In the genomic region with DNA sequence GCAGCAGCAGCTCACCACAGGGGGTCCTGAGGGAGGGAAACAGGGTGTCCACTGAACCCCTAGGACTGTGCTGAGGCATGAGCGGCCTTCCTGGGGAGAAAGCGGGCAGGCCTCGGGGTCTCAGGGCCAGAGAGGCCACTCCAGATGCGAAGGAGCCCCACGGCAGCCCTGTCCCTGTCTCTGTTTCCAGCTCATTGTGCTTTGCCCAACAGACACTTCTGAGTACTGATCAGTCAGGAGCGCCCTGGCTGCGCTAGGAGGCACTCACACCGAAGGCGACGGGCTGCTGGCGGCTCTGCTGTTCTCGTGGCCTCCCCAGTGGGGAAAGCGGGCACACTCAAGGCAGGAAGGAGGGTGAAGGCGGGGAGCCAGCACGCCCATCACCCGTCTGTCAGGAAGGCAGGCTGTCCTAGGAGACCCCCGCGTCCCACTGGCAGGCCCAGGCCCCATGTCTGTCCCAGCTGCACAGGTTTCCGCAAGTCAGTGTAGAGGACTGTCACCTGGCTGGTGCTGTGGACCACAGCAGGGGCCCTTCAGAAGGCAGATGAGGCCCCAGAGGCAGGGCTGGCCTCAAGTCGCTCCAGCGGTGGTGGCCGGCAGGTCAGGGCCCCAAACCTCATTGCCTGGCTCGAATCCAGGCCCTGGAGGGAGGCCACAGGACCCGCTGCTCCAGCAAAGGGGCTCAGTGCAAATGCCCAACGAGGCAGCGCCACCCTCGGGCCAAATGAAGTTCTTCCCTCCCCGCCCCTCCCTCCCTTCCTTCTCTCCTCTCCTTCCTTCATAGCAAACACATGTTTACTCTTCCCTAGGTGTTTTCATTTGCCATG, we compare ENCODE assay signal across 9 cellular contexts. TPM values are rescaled to one million over a fixed set of nuclear protein-coding genes. Genes with fewer than 3 reads are reported as not detected.
A peak's percentile ranks its signal among the peaks of the same experiment; 100 is the strongest.
DNase-seq lines count a peak whose midpoint lies in the region; ATAC-seq and TF ChIP-seq lines count a peak whose summit lies in the region.
"Had no signal": no experiment of that assay in that cellular context is flagged by ENCODE, and none has a peak within 500 bp of the region (broad histone marks: within the 10 kb centered on the region; RNA-seq: fewer than 3 reads in every experiment).

No MANE protein-coding gene starts in this region.

- peak overlapping the region; percentile 63 for H3K14ac ChIP-seq in neuronal stem cell (ENCODE audit: low read length)

- peak overlapping the region; percentile 75 for H4K91ac ChIP-seq in neuronal stem cell (ENCODE audit: low read depth, low read length, poor library complexity)

- peaks cover 21 to 34% of the 10 kb centered on the region in 2 donors for H3K4me1 ChIP-seq in neuronal stem cell (ENCODE audit: control insufficient read depth in 2 of 2, insufficient read depth in 1 of 2, low read depth in 1 of 2, low read length in 2 of 2)

- ATAC-seq in HG03103 (IDR thresholded peaks at IDR 0.05; ENCODE audit: low read depth, unreplicated experiment) (peak; percentile 15), activated B cell treated with CpG ODN at 0.5 μM for 24 hours (ENCODE audit: low read depth) (no peak), HG02970 (IDR thresholded peaks at IDR 0.05; ENCODE audit: low FRiP score, unreplicated experiment) (no peak)

- H3K4me3 Mint-ChIP-seq in activated naive CD4-positive, alpha-beta T cell treated with anti-CD3 and anti-CD28 coated beads for 36 hours: no peak overlapping the region
- H3K4me3 Mint-ChIP-seq in activated B cell treated with CpG ODN at 0.5 μM for 24 hours: peak overlapping the region; percentile 88
- H3K4me3 Mint-ChIP-seq in activated CD4-positive, alpha-beta T cell treated with anti-CD3 and anti-CD28 coated beads, Interleukin-2, amount 10 ng/mL, durations not matched to agents 7 days and 5 days: no peak overlapping the region
- H3K4me3 Mint-ChIP-seq: activated naive CD8-positive, alpha-beta T cell had no signal

- peak overlapping the region; percentile 88 for H3K18ac ChIP-seq in neuronal stem cell (ENCODE audit: low read length)

- H2AFZ ChIP-seq in neuronal stem cell (ENCODE audit: low read length): peak overlapping the region; percentile 44

- no peaks in the 10 kb centered on the region for H3K36me3 Mint-ChIP-seq in activated naive CD4-positive, alpha-beta T cell treated with anti-CD3 and anti-CD28 coated beads for 36 hours (ENCODE audit: low read depth)
- H3K36me3 Mint-ChIP-seq in activated B cell treated with CpG ODN at 0.5 μM for 24 hours (ENCODE audit: low read depth): no peaks in the 10 kb centered on the region
- H3K36me3 Mint-ChIP-seq in activated CD4-positive, alpha-beta T cell treated with anti-CD3 and anti-CD28 coated beads, Interleukin-2, amount 10 ng/mL, durations not matched to agents 7 days and 5 days (ENCODE audit: low read depth): no peaks in the 10 kb centered on the region
- H3K36me3 Mint-ChIP-seq: activated naive CD8-positive, alpha-beta T cell had no signal

- WGBS in neuronal stem cell (ENCODE audit: extremely low coverage in 2 of 2, insufficient read length in 2 of 2, insufficient replicate concordance in 1 of 2), 2 donors: no CpG with 5 or more reads among the region's 28 CpGs

- H3K79me1 ChIP-seq in neuronal stem cell (ENCODE audit: low read depth, low read length): no peaks in the 10 kb centered on the region

- no peaks in the 10 kb centered on the region for H3K9me3 Mint-ChIP-seq in activated naive CD4-positive, alpha-beta T cell treated with anti-CD3 and anti-CD28 coated beads for 36 hours
- no peaks in the 10 kb centered on the region for H3K9me3 Mint-ChIP-seq in activated B cell treated with CpG ODN at 0.5 μM for 24 hours
- peaks cover 4% of the 10 kb centered on the region for H3K9me3 Mint-ChIP-seq in activated CD4-positive, alpha-beta T cell treated with anti-CD3 and anti-CD28 coated beads, Interleukin-2, amount 10 ng/mL, durations not matched to agents 7 days and 5 days

- no peak overlapping the region for H2BK5ac ChIP-seq in neuronal stem cell (ENCODE audit: low read length)

- peak overlapping the region; percentile 84 for H2BK120ac ChIP-seq in neuronal stem cell (ENCODE audit: low read depth, low read length)

- no peak overlapping the region for H3K27ac Mint-ChIP-seq in activated naive CD4-positive, alpha-beta T cell treated with anti-CD3 and anti-CD28 coated beads for 36 hours
- H3K27ac Mint-ChIP-seq in activated B cell treated with CpG ODN at 0.5 μM for 24 hours: peak overlapping the region; percentile 86
- no peak overlapping the region for H3K27ac Mint-ChIP-seq in activated CD4-positive, alpha-beta T cell treated with anti-CD3 and anti-CD28 coated beads, Interleukin-2, amount 10 ng/mL, durations not matched to agents 7 days and 5 days
- H3K27ac Mint-ChIP-seq: activated naive CD8-positive, alpha-beta T cell had no signal

- DNase-seq in activated naive CD4-positive, alpha-beta T cell treated with anti-CD3 and anti-CD28 coated beads for 36 hours: peak; percentile 44
- no peak for DNase-seq in activated naive CD4-positive, alpha-beta T cell (lab: John Stamatoyannopoulos, UW)
- peak; percentile 15 for DNase-seq in activated B cell treated with CpG ODN at 0.5 μM for 24 hours
- no peak for DNase-seq in neuronal stem cell (ENCODE audit: low spot score)
- DNase-seq in HCEC 1CT: no peak
- no peak for DNase-seq in activated CD4-positive, alpha-beta T cell treated with anti-CD3 and anti-CD28 coated beads, Interleukin-2, amount 10 ng/mL, durations not matched to agents 7 days and 5 days

- no peaks in the 10 kb centered on the region for H3K27me3 Mint-ChIP-seq in activated naive CD4-positive, alpha-beta T cell treated with anti-CD3 and anti-CD28 coated beads for 36 hours (ENCODE audit: low read depth)
- H3K27me3 Mint-ChIP-seq in activated B cell treated with CpG ODN at 0.5 μM for 24 hours: no peaks in the 10 kb centered on the region
- no peaks in the 10 kb centered on the region for H3K27me3 Mint-ChIP-seq in activated CD4-positive, alpha-beta T cell treated with anti-CD3 and anti-CD28 coated beads, Interleukin-2, amount 10 ng/mL, durations not matched to agents 7 days and 5 days
- H3K27me3 Mint-ChIP-seq: activated naive CD8-positive, alpha-beta T cell had no signal

- CTCF ChIA-PET in activated naive CD4-positive, alpha-beta T cell treated with anti-CD3 and anti-CD28 coated beads for 36 hours (lab: Charles Lee): no interaction called here
- CTCF ChIA-PET in activated B cell treated with CpG ODN at 0.5 μM for 24 hours (lab: Charles Lee): interaction anchor here (0.7 kb wide), 2 partner anchors 19 to 55 kb away, joined by 3 read pairs; no protein-coding TSS in a partner anchor
- CTCF ChIA-PET in activated CD4-positive, alpha-beta T cell treated with anti-CD3 and anti-CD28 coated beads, Interleukin-2, amount 10 ng/mL, durations not matched to agents 7 days and 5 days (lab: Charles Lee): no interaction called here

- H3K4me2 ChIP-seq in neuronal stem cell (ENCODE audit: insufficient read depth, low read length, poor library complexity, severe bottlenecking): no peak overlapping the region

- intact Hi-C loops in activated naive CD4-positive, alpha-beta T cell treated with anti-CD3 and anti-CD28 coated beads for 36 hours (cut with micrococcal nuclease): loop anchor here (1.0 to 2.0 kb wide), 2 partner anchors 139 to 248 kb away; partner anchors contain the start of gene RAMP1
- intact Hi-C loops in activated B cell treated with CpG ODN at 0.5 μM for 24 hours (cut with micrococcal nuclease): loop anchor here (1.0 to 10.0 kb wide), 6 partner anchors 9 to 435 kb away; partner anchors contain the start of genes ILKAP and SCLY

- TF ChIP-seq CTCF in activated B cell treated with CpG ODN at 0.5 μM for 24 hours (IDR thresholded peaks at IDR 0.05): no peak

- peak overlapping the region; percentile 86 for H2AK5ac ChIP-seq in neuronal stem cell (ENCODE audit: low read depth, low read length)

- H2BK15ac ChIP-seq in neuronal stem cell (ENCODE audit: low read length): peak overlapping the region; percentile 19

- H2BK12ac ChIP-seq in neuronal stem cell (ENCODE audit: low read length): no peak overlapping the region

- H3K36me3 ChIP-seq in neuronal stem cell (replicated peaks in 1 of 2; ENCODE audit: control insufficient read depth in 2 of 2, insufficient read depth in 2 of 2, low read length in 2 of 2): no peaks in the 10 kb centered on the region

- no peak overlapping the region for H3K4me3 ChIP-seq in neuronal stem cell (ENCODE audit: low read length in 2 of 2)

- H3K4ac ChIP-seq in neuronal stem cell (ENCODE audit: low read length): peak overlapping the region; percentile 31

- POLR2A ChIA-PET in activated B cell treated with CpG ODN at 0.5 μM for 24 hours (lab: Charles Lee): interaction anchor here (0.7 to 1.5 kb wide), 2 partner anchors 8 to 202 kb away, joined by 3 to 9 read pairs; no protein-coding TSS in a partner anchor
- POLR2A ChIA-PET in activated CD4-positive, alpha-beta T cell treated with anti-CD3 and anti-CD28 coated beads, Interleukin-2, amount 10 ng/mL, durations not matched to agents 7 days and 5 days (lab: Charles Lee): no interaction called here

- peak overlapping the region; percentile 30 for H3K9ac ChIP-seq in neuronal stem cell (ENCODE audit: low read depth, low read length, poor library complexity)

- H3K23ac ChIP-seq in neuronal stem cell (ENCODE audit: low read depth, low read length, poor library complexity): peak overlapping the region; percentile 52

- peaks cover 10% of the 10 kb centered on the region for H3K4me1 Mint-ChIP-seq in activated naive CD4-positive, alpha-beta T cell treated with anti-CD3 and anti-CD28 coated beads for 36 hours (ENCODE audit: low read depth)
- peaks cover 35% of the 10 kb centered on the region for H3K4me1 Mint-ChIP-seq in activated B cell treated with CpG ODN at 0.5 μM for 24 hours
- peaks cover 13% of the 10 kb centered on the region for H3K4me1 Mint-ChIP-seq in activated CD4-positive, alpha-beta T cell treated with anti-CD3 and anti-CD28 coated beads, Interleukin-2, amount 10 ng/mL, durations not matched to agents 7 days and 5 days

- H3K27me3 ChIP-seq in neuronal stem cell (ENCODE audit: control insufficient read depth in 3 of 3, insufficient read depth in 3 of 3, low read depth in 1 of 3, low read length in 3 of 3): no peaks in the 10 kb centered on the region

- no peaks in the 10 kb centered on the region for H3K9me3 ChIP-seq in neuronal stem cell (replicated peaks in 1 of 2; ENCODE audit: control insufficient read depth in 2 of 2, insufficient read depth in 1 of 2, low read depth in 1 of 2, low read length in 2 of 2)

- H4K8ac ChIP-seq in neuronal stem cell (ENCODE audit: low read depth, low read length): peak overlapping the region; percentile 45

- no peak overlapping the region for H3K27ac ChIP-seq in neuronal stem cell (replicated peaks; ENCODE audit: low read length)

RNA-seq across cellular contexts. Expression of gene ESPNL, which starts 6.8 kb away (rescaled TPM):
- total RNA-seq in activated naive CD4-positive, alpha-beta T cell treated with anti-CD3 and anti-CD28 coated beads for 36 hours: under 1 TPM; 0.05 to 0.15 TPM
- 0.27 and 0.42 TPM in 2 replicates for total RNA-seq in activated B cell treated with CpG ODN at 0.5 μM for 24 hours
- 0.45 TPM for polyA plus RNA-seq in neuronal stem cell (2013, experiment 1 of 2)
- 0.46 TPM for polyA plus RNA-seq in neuronal stem cell (2013, experiment 2 of 2)
- under 1 TPM in 1 of 2 experiments, not detected in 1; 0.05 TPM for total RNA-seq in activated CD4-positive, alpha-beta T cell treated with anti-CD3 and anti-CD28 coated beads, Interleukin-2, amount 10 ng/mL, durations not matched to agents 7 days and 5 days

RNA-seq across cellular contexts. Expression of gene KLHL30, which starts 31.6 kb away (rescaled TPM):
- not detected for total RNA-seq in activated naive CD4-positive, alpha-beta T cell treated with anti-CD3 and anti-CD28 coated beads for 36 hours
- total RNA-seq in activated B cell treated with CpG ODN at 0.5 μM for 24 hours: not detected in 2 replicates
- 0.06 TPM for polyA plus RNA-seq in neuronal stem cell (2013, experiment 1 of 2)
- polyA plus RNA-seq in neuronal stem cell (2013, experiment 2 of 2): 0.07 TPM
- total RNA-seq in activated CD4-positive, alpha-beta T cell treated with anti-CD3 and anti-CD28 coated beads, Interleukin-2, amount 10 ng/mL, durations not matched to agents 7 days and 5 days: not detected

RNA-seq across cellular contexts. Expression of gene SCLY, which starts 46.1 kb away (rescaled TPM):
- 10 to 100 TPM; 46.4 to 46.7 TPM for total RNA-seq in activated naive CD4-positive, alpha-beta T cell treated with anti-CD3 and anti-CD28 coated beads for 36 hours
- total RNA-seq in activated B cell treated with CpG ODN at 0.5 μM for 24 hours: 24.1 and 26.9 TPM in 2 replicates
- 19.6 TPM for polyA plus RNA-seq in neuronal stem cell (2013, experiment 1 of 2)
- polyA plus RNA-seq in neuronal stem cell (2013, experiment 2 of 2): 19.6 TPM
- 10 to 100 TPM; 27.1 to 30.0 TPM for total RNA-seq in activated CD4-positive, alpha-beta T cell treated with anti-CD3 and anti-CD28 coated beads, Interleukin-2, amount 10 ng/mL, durations not matched to agents 7 days and 5 days

RNA-seq across cellular contexts. Expression of gene ERFE, which starts 51.9 kb away (rescaled TPM):
- under 1 TPM in 1 of 2 experiments, not detected in 1; 0.40 TPM for total RNA-seq in activated naive CD4-positive, alpha-beta T cell treated with anti-CD3 and anti-CD28 coated beads for 36 hours
- not detected in 2 replicates for total RNA-seq in activated B cell treated with CpG ODN at 0.5 μM for 24 hours
- 0.43 TPM for polyA plus RNA-seq in neuronal stem cell (2013, experiment 1 of 2)
- 0.37 TPM for polyA plus RNA-seq in neuronal stem cell (2013, experiment 2 of 2)
- not detected for total RNA-seq in activated CD4-positive, alpha-beta T cell treated with anti-CD3 and anti-CD28 coated beads, Interleukin-2, amount 10 ng/mL, durations not matched to agents 7 days and 5 days

Comparison
In these comparisons a context has a peak if more than half of its experiments do, and no peak if none do; other contexts are left out.
1. DNase-seq: peak in activated naive CD4-positive, alpha-beta T cell treated with anti-CD3 and anti-CD28 coated beads for 36 hours (single experiment) and activated B cell treated with CpG ODN at 0.5 μM for 24 hours (single experiment); none in activated naive CD4-positive, alpha-beta T cell (0 of 4), neuronal stem cell (single experiment), HCEC 1CT (single experiment) and activated CD4-positive, alpha-beta T cell treated with anti-CD3 and anti-CD28 coated beads, Interleukin-2, amount 10 ng/mL, durations not matched to agents 7 days and 5 days (single experiment).